ENCODE assay signal across 1 cellular context in genomic region chr15:40539030-40539429, GRCh38.
TF ChIP-seq lines count a peak whose summit lies in the region.

No MANE protein-coding gene starts in this region.

TF ChIP-seq in HepG2, 621 proteins besides CTCF, POLR2A, EP300 and RAD21:
- TF ChIP-seq RFX1 (IDR thresholded peaks at IDR 0.05), result peak; percentile 38; the same call in 1 of the 2 replicates
- no peak for TF ChIP-seq ZNF230 (CRISPR knock-in tag; IDR thresholded peaks at IDR 0.05)
